Comparison of ENCODE assay signal across 28 cellular contexts in genomic region chr20:61543086-61543485, GRCh38.
"Had no signal": no experiment of that assay in that cellular context is flagged by ENCODE, and none has a peak within 500 bp of the region (broad histone marks: within the 10 kb centered on the region; RNA-seq: fewer than 3 reads in every experiment).

No MANE protein-coding gene starts in this region.

- DNase-seq: heart left ventricle; hypothalamus; immature natural killer cell; left cardiac atrium; naive thymus-derived CD8-positive, alpha-beta T cell; occipital lobe; psoas muscle; stimulated activated CD4-positive, alpha-beta T cell treated with anti-CD3 and anti-CD28 coated beads, Interleukin-12 subunit alpha, Interleukin-12 subunit beta, amount 100 ng/mL, for 4 hours; stimulated activated CD4-positive, alpha-beta T cell treated with anti-CD3 and anti-CD28 coated beads, Interleukin-15, amount 100 ng/mL, for 24 hours; stimulated activated CD4-positive, alpha-beta T cell treated with anti-CD3 and anti-CD28 coated beads, Interleukin-2, amount 100 ng/mL, for 24 hours; stimulated activated CD4-positive, alpha-beta T cell treated with anti-CD3 and anti-CD28 coated beads, Interleukin-4, amount 100 ng/mL, for 1 hour; stimulated activated naive B cell treated with anti-CD40 and anti-IgM and Interleukin-4, amounts not matched to agents 10 μg/mL and 1 μg/mL and 100 μg/mL, for 72 hours; stimulated activated naive CD8-positive, alpha-beta T cell treated with anti-CD3 and anti-CD28 coated beads, Interleukin-15, Interleukin-2, amounts not matched to agents 100 U/mL and 50 U/mL, for 24 hours; stomach; testis; thyroid gland; transverse colon; upper lobe of left lung had no signal

- ATAC-seq: left lobe of liver; naive thymus-derived CD8-positive, alpha-beta T cell; psoas muscle; sciatic nerve; stimulated activated naive B cell treated with anti-CD40 and anti-IgM and Interleukin-4, amounts not matched to agents 10 μg/mL and 1 μg/mL and 100 μg/mL, for 72 hours; stimulated activated naive CD8-positive, alpha-beta T cell treated with anti-CD3 and anti-CD28 coated beads, Interleukin-15, Interleukin-2, amounts not matched to agents 100 U/mL and 50 U/mL, for 24 hours had no signal

- H3K4me3 ChIP-seq: heart left ventricle, lung, neural progenitor cell, psoas muscle, skin epidermis, stomach, testis, thyroid gland, transverse colon, upper lobe of left lung, vagina had no signal

- H3K27ac Mint-ChIP-seq: immature natural killer cell; memory B cell; nephron; neural progenitor cell; stimulated activated naive B cell treated with anti-CD40 and anti-IgM and Interleukin-4, amounts not matched to agents 10 μg/mL and 1 μg/mL and 100 μg/mL, for 72 hours had no signal

- H3K9me3 Mint-ChIP-seq: nephron had no signal

- H3K9me3 ChIP-seq: heart left ventricle, neutrophil, psoas muscle, stomach, testis, thyroid gland, transverse colon, upper lobe of left lung, vagina had no signal

- H3K4me1 Mint-ChIP-seq: immature natural killer cell; memory B cell; naive thymus-derived CD8-positive, alpha-beta T cell; nephron; stimulated activated naive B cell treated with anti-CD40 and anti-IgM and Interleukin-4, amounts not matched to agents 10 μg/mL and 1 μg/mL and 100 μg/mL, for 72 hours had no signal

- H3K36me3 Mint-ChIP-seq: immature natural killer cell; memory B cell; naive thymus-derived CD8-positive, alpha-beta T cell; neural progenitor cell; stimulated activated naive B cell treated with anti-CD40 and anti-IgM and Interleukin-4, amounts not matched to agents 10 μg/mL and 1 μg/mL and 100 μg/mL, for 72 hours had no signal

- H3K4me3 Mint-ChIP-seq: immature natural killer cell; memory B cell; naive thymus-derived CD8-positive, alpha-beta T cell; nephron; neural progenitor cell; stimulated activated naive B cell treated with anti-CD40 and anti-IgM and Interleukin-4, amounts not matched to agents 10 μg/mL and 1 μg/mL and 100 μg/mL, for 72 hours had no signal

- H3K36me3 ChIP-seq: heart left ventricle, neural progenitor cell, neutrophil, stomach, thyroid gland, transverse colon, upper lobe of left lung, vagina had no signal

- H3K4me1 ChIP-seq: heart left ventricle, neural progenitor cell, parathyroid adenoma, psoas muscle, stomach, testis, thyroid gland, transverse colon, upper lobe of left lung, vagina had no signal

- H3K27me3 Mint-ChIP-seq: memory B cell; stimulated activated naive B cell treated with anti-CD40 and anti-IgM and Interleukin-4, amounts not matched to agents 10 μg/mL and 1 μg/mL and 100 μg/mL, for 72 hours had no signal

- H3K27ac ChIP-seq: heart left ventricle, neural progenitor cell, neutrophil, parathyroid adenoma, psoas muscle, skin epidermis, stomach, testis, thyroid gland, transverse colon, upper lobe of left lung, vagina had no signal

- H3K27me3 ChIP-seq: neural progenitor cell, neutrophil, testis, thyroid gland, transverse colon, upper lobe of left lung, vagina had no signal
